ENCODE assay signal across 2 cellular contexts in the genomic region with DNA sequence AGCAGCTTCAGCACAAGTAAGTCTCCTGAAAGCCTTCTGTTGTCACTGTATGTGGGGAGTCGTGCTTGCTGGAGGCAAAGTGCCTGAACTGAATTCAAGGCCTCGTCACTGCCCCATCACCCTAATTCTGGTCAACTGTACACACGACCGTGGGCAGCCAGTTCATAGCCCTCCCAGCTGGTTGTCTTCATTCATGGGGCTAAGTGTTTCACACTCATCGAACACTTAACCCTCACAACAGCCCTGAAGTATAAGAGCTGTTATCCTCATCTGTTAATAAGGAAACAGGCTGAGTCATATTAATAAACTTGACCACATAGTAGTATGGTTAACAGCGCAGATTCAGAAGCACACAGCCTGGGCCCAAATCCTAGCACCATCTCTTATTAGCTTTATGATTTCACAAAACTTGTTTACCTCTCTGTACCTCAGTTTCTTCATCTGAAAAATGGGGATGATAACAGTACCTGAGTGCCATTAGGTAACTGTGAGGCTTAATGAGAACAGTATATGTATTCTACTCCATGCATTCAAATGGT.
TF ChIP-seq lines count a peak whose summit lies in the region.

No MANE protein-coding gene starts in this region.

TF ChIP-seq in HCT116, 20 proteins besides CTCF, POLR2A, EP300 and RAD21 (continued from another document):
- TF ChIP-seq, protein P1, sequence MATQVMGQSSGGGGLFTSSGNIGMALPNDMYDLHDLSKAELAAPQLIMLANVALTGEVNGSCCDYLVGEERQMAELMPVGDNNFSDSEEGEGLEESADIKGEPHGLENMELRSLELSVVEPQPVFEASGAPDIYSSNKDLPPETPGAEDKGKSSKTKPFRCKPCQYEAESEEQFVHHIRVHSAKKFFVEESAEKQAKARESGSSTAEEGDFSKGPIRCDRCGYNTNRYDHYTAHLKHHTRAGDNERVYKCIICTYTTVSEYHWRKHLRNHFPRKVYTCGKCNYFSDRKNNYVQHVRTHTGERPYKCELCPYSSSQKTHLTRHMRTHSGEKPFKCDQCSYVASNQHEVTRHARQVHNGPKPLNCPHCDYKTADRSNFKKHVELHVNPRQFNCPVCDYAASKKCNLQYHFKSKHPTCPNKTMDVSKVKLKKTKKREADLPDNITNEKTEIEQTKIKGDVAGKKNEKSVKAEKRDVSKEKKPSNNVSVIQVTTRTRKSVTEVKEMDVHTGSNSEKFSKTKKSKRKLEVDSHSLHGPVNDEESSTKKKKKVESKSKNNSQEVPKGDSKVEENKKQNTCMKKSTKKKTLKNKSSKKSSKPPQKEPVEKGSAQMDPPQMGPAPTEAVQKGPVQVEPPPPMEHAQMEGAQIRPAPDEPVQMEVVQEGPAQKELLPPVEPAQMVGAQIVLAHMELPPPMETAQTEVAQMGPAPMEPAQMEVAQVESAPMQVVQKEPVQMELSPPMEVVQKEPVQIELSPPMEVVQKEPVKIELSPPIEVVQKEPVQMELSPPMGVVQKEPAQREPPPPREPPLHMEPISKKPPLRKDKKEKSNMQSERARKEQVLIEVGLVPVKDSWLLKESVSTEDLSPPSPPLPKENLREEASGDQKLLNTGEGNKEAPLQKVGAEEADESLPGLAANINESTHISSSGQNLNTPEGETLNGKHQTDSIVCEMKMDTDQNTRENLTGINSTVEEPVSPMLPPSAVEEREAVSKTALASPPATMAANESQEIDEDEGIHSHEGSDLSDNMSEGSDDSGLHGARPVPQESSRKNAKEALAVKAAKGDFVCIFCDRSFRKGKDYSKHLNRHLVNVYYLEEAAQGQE (IDR thresholded peaks at IDR 0.05; ENCODE audit: low read depth): no peak
- TF ChIP-seq, protein P2, sequence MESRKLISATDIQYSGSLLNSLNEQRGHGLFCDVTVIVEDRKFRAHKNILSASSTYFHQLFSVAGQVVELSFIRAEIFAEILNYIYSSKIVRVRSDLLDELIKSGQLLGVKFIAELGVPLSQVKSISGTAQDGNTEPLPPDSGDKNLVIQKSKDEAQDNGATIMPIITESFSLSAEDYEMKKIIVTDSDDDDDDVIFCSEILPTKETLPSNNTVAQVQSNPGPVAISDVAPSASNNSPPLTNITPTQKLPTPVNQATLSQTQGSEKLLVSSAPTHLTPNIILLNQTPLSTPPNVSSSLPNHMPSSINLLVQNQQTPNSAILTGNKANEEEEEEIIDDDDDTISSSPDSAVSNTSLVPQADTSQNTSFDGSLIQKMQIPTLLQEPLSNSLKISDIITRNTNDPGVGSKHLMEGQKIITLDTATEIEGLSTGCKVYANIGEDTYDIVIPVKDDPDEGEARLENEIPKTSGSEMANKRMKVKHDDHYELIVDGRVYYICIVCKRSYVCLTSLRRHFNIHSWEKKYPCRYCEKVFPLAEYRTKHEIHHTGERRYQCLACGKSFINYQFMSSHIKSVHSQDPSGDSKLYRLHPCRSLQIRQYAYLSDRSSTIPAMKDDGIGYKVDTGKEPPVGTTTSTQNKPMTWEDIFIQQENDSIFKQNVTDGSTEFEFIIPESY (IDR thresholded peaks at IDR 0.05; ENCODE audit: extremely low read depth, insufficient replicate concordance, low read length): no peak
- TF ChIP-seq SP1 (IDR thresholded peaks at IDR 0.05; ENCODE audit: low read depth) (no peak), JUND (IDR thresholded peaks at IDR 0.05) (no peak), ELF1 (IDR thresholded peaks at IDR 0.05; ENCODE audit: borderline replicate concordance, low read depth) (no peak)
- TF ChIP-seq, protein P3, sequence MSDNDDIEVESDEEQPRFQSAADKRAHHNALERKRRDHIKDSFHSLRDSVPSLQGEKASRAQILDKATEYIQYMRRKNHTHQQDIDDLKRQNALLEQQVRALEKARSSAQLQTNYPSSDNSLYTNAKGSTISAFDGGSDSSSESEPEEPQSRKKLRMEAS (IDR thresholded peaks at IDR 0.05): no peak
- TF ChIP-seq, protein P4, sequence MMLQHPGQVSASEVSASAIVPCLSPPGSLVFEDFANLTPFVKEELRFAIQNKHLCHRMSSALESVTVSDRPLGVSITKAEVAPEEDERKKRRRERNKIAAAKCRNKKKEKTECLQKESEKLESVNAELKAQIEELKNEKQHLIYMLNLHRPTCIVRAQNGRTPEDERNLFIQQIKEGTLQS (IDR thresholded peaks at IDR 0.05): no peak
TF ChIP-seq in HCT116: peak in this region for 0.

TF ChIP-seq in liver, 16 proteins besides CTCF, POLR2A, EP300 and RAD21 (continued from another document):
- TF ChIP-seq NR2F2 (IDR thresholded peaks at IDR 0.05) (no peak), JUND (IDR thresholded peaks at IDR 0.05) (no peak), FOXA1 (IDR thresholded peaks at IDR 0.05) (no peak)
TF ChIP-seq in liver: peak in this region for 0.
